In the genomic region with DNA sequence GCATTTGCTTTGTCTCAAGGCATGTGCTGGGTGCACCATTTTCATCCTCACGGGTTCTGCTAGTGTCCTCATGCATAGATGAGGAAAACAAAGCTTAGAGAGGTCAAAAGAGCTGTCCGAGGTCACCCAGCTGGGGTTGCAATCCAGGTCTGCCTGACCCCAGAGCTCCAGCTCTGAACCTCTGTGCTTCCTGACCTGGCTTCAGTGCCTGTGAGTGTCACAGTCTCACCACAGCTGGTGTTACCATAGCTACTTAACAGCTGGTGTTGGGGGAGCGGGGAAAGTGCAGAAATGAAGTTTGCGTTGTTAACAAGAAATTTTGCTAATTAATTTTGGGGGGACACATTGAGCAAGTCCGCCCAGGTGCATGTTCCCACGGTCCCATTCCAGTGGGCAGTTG, we compare ENCODE assay signal across 28 cellular contexts.
"Had no signal": no experiment of that assay in that cellular context is flagged by ENCODE, and none has a peak within 500 bp of the region (broad histone marks: within the 10 kb centered on the region; RNA-seq: fewer than 3 reads in every experiment).

No MANE protein-coding gene starts in this region.

- H3K27me3 Mint-ChIP-seq: stimulated activated memory B cell treated with anti-CD40 and anti-IgM and Interleukin-4, amounts not matched to agents 10 μg/mL and 1 μg/mL and 100 μg/mL, for 72 hours had no signal

- H3K9me3 Mint-ChIP-seq: memory B cell; nephron; stimulated activated memory B cell treated with anti-CD40 and anti-IgM and Interleukin-4, amounts not matched to agents 10 μg/mL and 1 μg/mL and 100 μg/mL, for 72 hours had no signal

- H3K27ac ChIP-seq: epithelial cell of prostate, gastrocnemius medialis, ovary, psoas muscle, spleen, thoracic aorta, tibial nerve, upper lobe of left lung had no signal

- FAIRE-seq: keratinocyte, urothelium cell line had no signal

- H3K9me3 ChIP-seq: gastrocnemius medialis, ovary, psoas muscle, spleen, thoracic aorta, tibial nerve, upper lobe of left lung had no signal

- H3K27me3 ChIP-seq: gastrocnemius medialis, ovary, spleen, tibial nerve, upper lobe of left lung had no signal

- H3K4me3 Mint-ChIP-seq: memory B cell; naive thymus-derived CD4-positive, alpha-beta T cell; nephron; stimulated activated memory B cell treated with anti-CD40 and anti-IgM and Interleukin-4, amounts not matched to agents 10 μg/mL and 1 μg/mL and 100 μg/mL, for 72 hours had no signal

- H3K4me1 Mint-ChIP-seq: memory B cell; nephron; stimulated activated memory B cell treated with anti-CD40 and anti-IgM and Interleukin-4, amounts not matched to agents 10 μg/mL and 1 μg/mL and 100 μg/mL, for 72 hours had no signal

- H3K36me3 ChIP-seq: gastrocnemius medialis, ovary, spleen, thoracic aorta, tibial nerve, upper lobe of left lung had no signal

- DNase-seq: cortex of kidney; foreskin fibroblast; gastrocnemius medialis; head of caudate nucleus; midbrain; naive thymus-derived CD4-positive, alpha-beta T cell; occipital lobe; ovary; posterior cingulate gyrus; psoas muscle; right cardiac atrium; spleen; stimulated activated CD4-positive, alpha-beta T cell treated with anti-CD3 and anti-CD28 coated beads, Interleukin-4, amount 100 ng/mL, for 4 hours; stimulated activated naive CD8-positive, alpha-beta T cell treated with anti-CD3 and anti-CD28 coated beads, Interleukin-15, Interleukin-2, amounts not matched to agents 100 U/mL and 50 U/mL, for 24 hours; substantia nigra; upper lobe of left lung had no signal

- H3K27ac Mint-ChIP-seq: memory B cell; naive thymus-derived CD4-positive, alpha-beta T cell; nephron; stimulated activated memory B cell treated with anti-CD40 and anti-IgM and Interleukin-4, amounts not matched to agents 10 μg/mL and 1 μg/mL and 100 μg/mL, for 72 hours had no signal

- H3K4me1 ChIP-seq: gastrocnemius medialis, psoas muscle, spleen, tibial nerve, upper lobe of left lung had no signal

- ATAC-seq: esophagus mucosa; gastrocnemius medialis; left lobe of liver; naive thymus-derived CD4-positive, alpha-beta T cell; psoas muscle; right cardiac atrium; stimulated activated memory B cell treated with anti-CD40 and anti-IgM and Interleukin-4, amounts not matched to agents 10 μg/mL and 1 μg/mL and 100 μg/mL, for 72 hours; stimulated activated naive CD8-positive, alpha-beta T cell treated with anti-CD3 and anti-CD28 coated beads, Interleukin-15, Interleukin-2, amounts not matched to agents 100 U/mL and 50 U/mL, for 24 hours had no signal

- H3K36me3 Mint-ChIP-seq: memory B cell; naive thymus-derived CD4-positive, alpha-beta T cell; stimulated activated memory B cell treated with anti-CD40 and anti-IgM and Interleukin-4, amounts not matched to agents 10 μg/mL and 1 μg/mL and 100 μg/mL, for 72 hours had no signal

- H3K4me3 ChIP-seq: gastrocnemius medialis, lung, ovary, psoas muscle, skin epidermis, spleen, thoracic aorta, tibial nerve, upper lobe of left lung had no signal
